20 cellular contexts compared by ENCODE assay signal in genomic region chr9:119215651-119216050, GRCh38.
DNase-seq lines count a peak whose midpoint lies in the region; ATAC-seq and TF ChIP-seq lines count a peak whose summit lies in the region.
"Had no signal": no experiment of that assay in that cellular context is flagged by ENCODE, and none has a peak within 500 bp of the region (broad histone marks: within the 10 kb centered on the region; RNA-seq: fewer than 3 reads in every experiment).

No MANE protein-coding gene starts in this region.

- no peak overlapping the region for H3K4me3 Mint-ChIP-seq in mesothelial cell of epicardium
- no peak overlapping the region for H3K4me3 Mint-ChIP-seq in osteocyte (ENCODE audit: unreplicated experiment)
- H3K4me3 Mint-ChIP-seq: CD14-positive monocyte; CD4-positive, alpha-beta T cell had no signal

- H3K36me3 Mint-ChIP-seq in mesothelial cell of epicardium (no peaks in the 10 kb centered on the region), osteocyte (ENCODE audit: unreplicated experiment) (no peaks in the 10 kb centered on the region)
- H3K36me3 Mint-ChIP-seq: CD14-positive monocyte had no signal

- no peaks in the 10 kb centered on the region for H3K9me3 Mint-ChIP-seq in mesothelial cell of epicardium
- peaks cover 35% of the 10 kb centered on the region for H3K9me3 Mint-ChIP-seq in osteocyte (ENCODE audit: unreplicated experiment)

- H3K4me1 Mint-ChIP-seq in mesothelial cell of epicardium: peaks cover 40% of the 10 kb centered on the region
- H3K4me1 Mint-ChIP-seq in osteocyte (ENCODE audit: unreplicated experiment): no peaks in the 10 kb centered on the region
- H3K4me1 Mint-ChIP-seq: CD14-positive monocyte had no signal

- TF ChIP-seq CTCF in mesothelial cell of epicardium (IDR thresholded peaks at IDR 0.05; ENCODE audit: unreplicated experiment) (no peak), osteocyte (IDR thresholded peaks at IDR 0.05) (no peak)

- H3K27ac ChIP-seq in angular gyrus (ENCODE audit: low read depth, low read length): peak overlapping the region; percentile 37
- H3K27ac ChIP-seq: A549; BLaER1 treated with 17β-estradiol and CSF1 and Interleukin-3, amounts not matched to agents 10 nM and 100 nM had no signal

- H3K27ac Mint-ChIP-seq in mesothelial cell of epicardium (peak overlapping the region; percentile 85), osteocyte (ENCODE audit: unreplicated experiment) (no peak overlapping the region)
- H3K27ac Mint-ChIP-seq: CD14-positive monocyte; CD4-positive, alpha-beta T cell had no signal

- peak; percentile 19 for DNase-seq in cerebellum (ENCODE audit: low spot score)
- DNase-seq in mesothelial cell of epicardium (ENCODE audit: low spot score in 2 of 2, unreplicated experiment in 2 of 2): no peak
- no peak for DNase-seq in osteocyte (ENCODE audit: extremely low spot score, unreplicated experiment)
- DNase-seq: 8988T; ACHN; AML-193; BE2C; Calu3; CD4-positive, alpha-beta T cell; COR-L47; DMS53; DMS79 treated with DMSO at 0.1 percent for 48 hours; GOT3 had no signal

- no peak for ATAC-seq in GM19452 (IDR thresholded peaks at IDR 0.05; ENCODE audit: unreplicated experiment)
- ATAC-seq in GM19023 (IDR thresholded peaks at IDR 0.05; ENCODE audit: unreplicated experiment): no peak
- ATAC-seq in GM18867 (IDR thresholded peaks at IDR 0.05; ENCODE audit: unreplicated experiment): no peak
- ATAC-seq: A549 had no signal

- H3K27me3 Mint-ChIP-seq in mesothelial cell of epicardium (ENCODE audit: low read depth) (no peaks in the 10 kb centered on the region), osteocyte (ENCODE audit: unreplicated experiment) (no peaks in the 10 kb centered on the region)
- H3K27me3 Mint-ChIP-seq: CD4-positive, alpha-beta T cell had no signal
